8 cellular contexts compared by ENCODE assay signal in genomic region chr2:215680605-215681598, GRCh38.
DNase-seq lines count a peak whose midpoint lies in the region; ATAC-seq and TF ChIP-seq lines count a peak whose summit lies in the region.

No MANE protein-coding gene starts in this region.

- no peak for TF ChIP-seq POLR2A in transverse colon (IDR thresholded peaks at IDR 0.05)

- intact Hi-C loops in CD14-positive monocyte (cut with micrococcal nuclease) (loop anchor here (5.0 kb wide), 2 partner anchors 46 to 71 kb away; no protein-coding TSS in a partner anchor), transverse colon (cut with DNase I; ENCODE audit: low total_unique reads) (no loop called here)

- peak overlapping the region; percentile 89 to 98 (median 93) for H3K27ac Mint-ChIP-seq in CD14-positive monocyte

- no peaks in the 10 kb centered on the region for H3K27me3 ChIP-seq in transverse colon

- TF ChIP-seq EP300 in transverse colon (IDR thresholded peaks at IDR 0.05; ENCODE audit: low read depth) = no peak

- peaks cover 3 to 16% (median 4%) of the 10 kb centered on the region in 3 donors for H3K27me3 Mint-ChIP-seq in CD14-positive monocyte (ENCODE audit: low read depth in 3 of 3)

- peaks cover 0 to 2% (median 0%) of the 10 kb centered on the region in 7 donors for H3K9me3 Mint-ChIP-seq in CD14-positive monocyte

- peaks cover 68% of the 10 kb centered on the region for H3K4me1 Mint-ChIP-seq in CD14-positive monocyte

- ATAC-seq in GM21529 (IDR thresholded peaks at IDR 0.05; ENCODE audit: unreplicated experiment) (peak; percentile 49), GM21723 (IDR thresholded peaks at IDR 0.05; ENCODE audit: unreplicated experiment) (no peak)

- peak overlapping the region; percentile 54 to 76 for H3K4me3 Mint-ChIP-seq in CD14-positive monocyte

- in situ Hi-C loops in transverse colon (cut with MboI; ENCODE audit: low pct_ligation_motif_present in 1 of 4, low pct_unique_long_range_greater_than_20kb in 1 of 4, low sequenced_read_pairs in 3 of 4) = no loop called here

- TF ChIP-seq CTCF in CD14-positive monocyte (IDR thresholded peaks at IDR 0.05) (no peak), cardiac fibroblast (IDR thresholded peaks at IDR 0.05; ENCODE audit: low read depth, low read length) (no peak), transverse colon (IDR thresholded peaks at IDR 0.05) (no peak)

- no peak overlapping the region for H3K27ac ChIP-seq in transverse colon

- peaks cover 0 to 5% (median 0%) of the 10 kb centered on the region in 4 donors for H3K4me1 ChIP-seq in transverse colon

- no peaks in the 10 kb centered on the region for H3K36me3 ChIP-seq in transverse colon

- peaks cover 0 to 3% of the 10 kb centered on the region in 2 donors for H3K36me3 Mint-ChIP-seq in CD14-positive monocyte

- H3K4me3 ChIP-seq in cardiac fibroblast (replicated peaks in 1 of 2; ENCODE audit: low read depth in 2 of 2, low read length in 2 of 2) (no peak overlapping the region), transverse colon (no peak overlapping the region)

- 67 to 70% methylated on average over 6 of the region's 6 CpGs for WGBS in transverse colon (ENCODE audit: low coverage in 1 of 2), 2 donors

- DNase-seq in CD14-positive monocyte (ENCODE audit: low spot score) (peak; percentile 48), NOMO-1 treated with dmso at 0.1 percent for 144 hours (lab: John Stamatoyannopoulos, UW; ENCODE audit: unreplicated experiment) (peak; percentile 83), cardiac fibroblast (ENCODE audit: low read depth in 2 of 2) (peak; percentile 84 to 95), pons (ENCODE audit: low spot score) (peak; percentile 22), cerebellum (ENCODE audit: low spot score) (no peak), transverse colon (no peak)

- no peaks in the 10 kb centered on the region for H3K9me3 ChIP-seq in transverse colon

Comparison
In these comparisons a context has a peak if more than half of its experiments do, and no peak if none do; other contexts are left out.
1. DNase-seq: peak in CD14-positive monocyte (single experiment), NOMO-1 treated with dmso at 0.1 percent for 144 hours (single experiment), cardiac fibroblast (2 of 2) and pons (single experiment); none in cerebellum (single experiment) and transverse colon (single experiment).